In genomic region chrX:56802921-56803848, GRCh38 we compare ENCODE assay signal across 8 cellular contexts.
DNase-seq lines count a peak whose midpoint lies in the region; ATAC-seq and TF ChIP-seq lines count a peak whose summit lies in the region.

No MANE protein-coding gene starts in this region.

- peak overlapping the region; percentile 18 for H3K27ac Mint-ChIP-seq in activated T-helper 1 cell treated with anti-CD3 and anti-CD28 coated beads, Interleukin-12 subunit alpha, Interleukin-12 subunit beta, Interleukin-2, Interleukin-4 antibody, amounts not matched to agents 30 ng/mL and 10 ng/mL and 1 ng/mL, durations not matched to agents 14 hours and 24 hours and 36 hours
- no peak overlapping the region for H3K27ac Mint-ChIP-seq in neural crest cell (ENCODE audit: unreplicated experiment)

- peak overlapping the region; percentile 22 to 49 for H3K27ac ChIP-seq in thoracic aorta

- peaks cover 29% of the 10 kb centered on the region for H3K4me1 Mint-ChIP-seq in activated T-helper 1 cell treated with anti-CD3 and anti-CD28 coated beads, Interleukin-12 subunit alpha, Interleukin-12 subunit beta, Interleukin-2, Interleukin-4 antibody, amounts not matched to agents 30 ng/mL and 10 ng/mL and 1 ng/mL, durations not matched to agents 14 hours and 24 hours and 36 hours (ENCODE audit: low read depth)
- peaks cover 26% of the 10 kb centered on the region for H3K4me1 Mint-ChIP-seq in neural crest cell

- H3K4me3 ChIP-seq in AG04449 (ENCODE audit: low read depth, low read length) (no peak overlapping the region), thoracic aorta (no peak overlapping the region)

- TF ChIP-seq CTCF in AG04449 (IDR thresholded peaks at IDR 0.05; ENCODE audit: insufficient read depth, low read length, missing control alignments) (peak; percentile 35), neural crest cell (conservative IDR thresholded peaks at IDR 0.05) (peak; percentile 59), thoracic aorta (IDR thresholded peaks at IDR 0.05) (no peak)

- CTCF ChIA-PET in AG04449 (lab: Yijun Ruan, JAX): interaction anchor here (0.9 to 1.5 kb wide), 5 partner anchors 11 to 176 kb away, joined by 3 to 14 read pairs (median 4); no protein-coding TSS in a partner anchor

- no peaks in the 10 kb centered on the region for H3K9me3 ChIP-seq in thoracic aorta

- H3K36me3 Mint-ChIP-seq in activated T-helper 1 cell treated with anti-CD3 and anti-CD28 coated beads, Interleukin-12 subunit alpha, Interleukin-12 subunit beta, Interleukin-2, Interleukin-4 antibody, amounts not matched to agents 30 ng/mL and 10 ng/mL and 1 ng/mL, durations not matched to agents 14 hours and 24 hours and 36 hours (ENCODE audit: low read depth): peaks cover 6% of the 10 kb centered on the region
- peaks cover 21% of the 10 kb centered on the region for H3K36me3 Mint-ChIP-seq in neural crest cell (ENCODE audit: low read depth)

- POLR2A ChIA-PET in AG04449 (lab: Yijun Ruan, JAX): no interaction called here

- peaks cover 0 to 9% of the 10 kb centered on the region in 2 donors for H3K4me1 ChIP-seq in thoracic aorta (ENCODE audit: control insufficient read depth in 1 of 2, low read depth in 2 of 2)

- no peaks in the 10 kb centered on the region for H3K9me3 Mint-ChIP-seq in activated T-helper 1 cell treated with anti-CD3 and anti-CD28 coated beads, Interleukin-12 subunit alpha, Interleukin-12 subunit beta, Interleukin-2, Interleukin-4 antibody, amounts not matched to agents 30 ng/mL and 10 ng/mL and 1 ng/mL, durations not matched to agents 14 hours and 24 hours and 36 hours
- peaks cover 10% of the 10 kb centered on the region for H3K9me3 Mint-ChIP-seq in neural crest cell

- peak overlapping the region; percentile 26 for H3K4me3 Mint-ChIP-seq in activated T-helper 1 cell treated with anti-CD3 and anti-CD28 coated beads, Interleukin-12 subunit alpha, Interleukin-12 subunit beta, Interleukin-2, Interleukin-4 antibody, amounts not matched to agents 30 ng/mL and 10 ng/mL and 1 ng/mL, durations not matched to agents 14 hours and 24 hours and 36 hours
- H3K4me3 Mint-ChIP-seq in neural crest cell: no peak overlapping the region

- intact Hi-C loops in activated T-helper 1 cell treated with anti-CD3 and anti-CD28 coated beads, Interleukin-12 subunit alpha, Interleukin-12 subunit beta, Interleukin-2, Interleukin-4 antibody, amounts not matched to agents 30 ng/mL and 10 ng/mL and 1 ng/mL, durations not matched to agents 14 hours and 24 hours and 36 hours (cut with micrococcal nuclease): loop anchor here (1.0 kb wide), 1 partner anchor 175 kb away; no protein-coding TSS in a partner anchor

- H3K27me3 ChIP-seq in thoracic aorta (replicated peaks; ENCODE audit: insufficient read depth): no peaks in the 10 kb centered on the region

- H3K36me3 ChIP-seq in thoracic aorta: no peaks in the 10 kb centered on the region

- DNase-seq in AG04449 (ENCODE audit: low read depth, low spot score): no peak
- DNase-seq in NOMO-1 treated with DMSO at 0.1 percent for 48 hours (lab: John Stamatoyannopoulos, UW; ENCODE audit: unreplicated experiment): peak; percentile 74
- DNase-seq in activated T-helper 1 cell treated with anti-CD3 and anti-CD28 coated beads, Interleukin-12 subunit alpha, Interleukin-12 subunit beta, Interleukin-2, Interleukin-4 antibody, amounts not matched to agents 30 ng/mL and 10 ng/mL and 1 ng/mL, durations not matched to agents 14 hours and 24 hours and 36 hours (ENCODE audit: low spot score): peak; percentile 24
- peak; percentile 54 for DNase-seq in fibroblast of gingiva (ENCODE audit: low read depth)
- peak; percentile 22 for DNase-seq in neural crest cell (ENCODE audit: low read depth, low spot score)
- no peak for DNase-seq in thoracic aorta (ENCODE audit: low spot score)

- ATAC-seq in GM21576 (IDR thresholded peaks at IDR 0.05; ENCODE audit: unreplicated experiment) (peak; percentile 57), thoracic aorta (ENCODE audit: insufficient number of reproducible peaks, low FRiP score, low read depth) (no peak), GM18519 (IDR thresholded peaks at IDR 0.05; ENCODE audit: low FRiP score, unreplicated experiment) (no peak)

- no peaks in the 10 kb centered on the region for H3K27me3 Mint-ChIP-seq in activated T-helper 1 cell treated with anti-CD3 and anti-CD28 coated beads, Interleukin-12 subunit alpha, Interleukin-12 subunit beta, Interleukin-2, Interleukin-4 antibody, amounts not matched to agents 30 ng/mL and 10 ng/mL and 1 ng/mL, durations not matched to agents 14 hours and 24 hours and 36 hours (ENCODE audit: insufficient read depth)
- no peaks in the 10 kb centered on the region for H3K27me3 Mint-ChIP-seq in neural crest cell (ENCODE audit: low read depth)

Comparison
In these comparisons a context has a peak if more than half of its experiments do, and no peak if none do; other contexts are left out.
1. DNase-seq: peak in NOMO-1 treated with DMSO at 0.1 percent for 48 hours (single experiment), activated T-helper 1 cell treated with anti-CD3 and anti-CD28 coated beads, Interleukin-12 subunit alpha, Interleukin-12 subunit beta, Interleukin-2, Interleukin-4 antibody, amounts not matched to agents 30 ng/mL and 10 ng/mL and 1 ng/mL, durations not matched to agents 14 hours and 24 hours and 36 hours (single experiment), fibroblast of gingiva (single experiment) and neural crest cell (single experiment); none in AG04449 (single experiment) and thoracic aorta (single experiment).